Comparison of ENCODE assay signal across 9 cellular contexts in the genomic region with DNA sequence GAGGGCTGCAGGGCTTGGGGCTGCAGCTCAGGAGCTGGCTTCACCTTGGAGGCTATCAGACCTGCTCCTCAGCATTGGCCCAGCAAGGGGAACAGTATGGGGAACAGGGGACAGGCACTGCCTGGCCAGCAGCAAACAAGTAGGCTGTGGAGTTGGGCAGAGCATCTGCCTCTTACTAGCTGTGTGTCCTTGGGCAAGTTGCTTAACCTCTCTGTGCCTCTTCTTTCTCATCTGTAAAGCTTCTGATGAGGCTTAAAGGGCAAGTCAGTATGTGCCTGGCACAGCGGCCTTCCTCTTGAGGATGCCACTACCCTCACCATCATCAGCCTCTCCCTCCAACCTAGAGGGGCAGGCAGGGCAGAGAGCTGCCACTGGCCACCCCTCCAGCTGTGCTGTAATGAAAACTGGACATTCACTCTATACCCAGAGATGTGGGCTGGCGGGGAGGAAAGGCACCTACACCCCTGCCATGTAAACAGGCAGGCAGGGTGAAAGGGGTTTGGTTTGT. TPM values are rescaled to one million over a fixed set of nuclear protein-coding genes. Genes with fewer than 3 reads are reported as not detected.
DNase-seq lines count a peak whose midpoint lies in the region; ATAC-seq and TF ChIP-seq lines count a peak whose summit lies in the region.
"Had no signal": no experiment of that assay in that cellular context is flagged by ENCODE, and none has a peak within 500 bp of the region (broad histone marks: within the 10 kb centered on the region; RNA-seq: fewer than 3 reads in every experiment).

No MANE protein-coding gene starts in this region.

- H3K9me3 ChIP-seq in iPS-18c (ENCODE audit: control insufficient read depth, insufficient read depth, low read length) (peaks cover 5% of the 10 kb centered on the region), subcutaneous abdominal adipose tissue (ENCODE audit: control insufficient read depth in 5 of 5, low read length in 5 of 5) (no peaks in the 10 kb centered on the region)
- H3K9me3 ChIP-seq: ovary had no signal

- H3K36me3 ChIP-seq in subcutaneous abdominal adipose tissue (ENCODE audit: control insufficient read depth in 5 of 5, insufficient read depth in 5 of 5, low read length in 5 of 5): no peaks in the 10 kb centered on the region
- H3K36me3 ChIP-seq: ovary had no signal

- peaks cover 22% of the 10 kb centered on the region for H3K4me1 Mint-ChIP-seq in activated CD4-positive, alpha-beta T cell treated with anti-CD3 and anti-CD28 coated beads for 36 hours
- H3K4me1 Mint-ChIP-seq in activated CD8-positive, alpha-beta T cell treated with anti-CD3 and anti-CD28 coated beads for 36 hours (ENCODE audit: low read depth): peaks cover 21% of the 10 kb centered on the region
- peaks cover 8% of the 10 kb centered on the region for H3K4me1 Mint-ChIP-seq in endothelial cell (ENCODE audit: unreplicated experiment)

- H3K27me3 Mint-ChIP-seq in activated CD4-positive, alpha-beta T cell treated with anti-CD3 and anti-CD28 coated beads for 36 hours: no peaks in the 10 kb centered on the region
- no peaks in the 10 kb centered on the region for H3K27me3 Mint-ChIP-seq in activated CD8-positive, alpha-beta T cell treated with anti-CD3 and anti-CD28 coated beads for 36 hours
- peaks cover 3% of the 10 kb centered on the region for H3K27me3 Mint-ChIP-seq in endothelial cell (ENCODE audit: unreplicated experiment)

- CTCF ChIA-PET in activated CD4-positive, alpha-beta T cell treated with anti-CD3 and anti-CD28 coated beads for 36 hours (lab: Charles Lee): interaction anchor here (0.7 to 10.2 kb wide), 15 partner anchors 9 to 511 kb away, joined by 3 to 255 read pairs (median 3); a partner anchor contains a TSS
- CTCF ChIA-PET in activated CD8-positive, alpha-beta T cell treated with anti-CD3 and anti-CD28 coated beads for 36 hours (lab: Charles Lee): interaction anchor here (0.8 to 13.7 kb wide), 22 partner anchors 8 to 588 kb away, joined by 3 to 412 read pairs (median 4); a partner anchor contains a TSS

- peak overlapping the region; percentile 75 for H3K4me3 Mint-ChIP-seq in activated CD4-positive, alpha-beta T cell treated with anti-CD3 and anti-CD28 coated beads for 36 hours
- H3K4me3 Mint-ChIP-seq in activated CD8-positive, alpha-beta T cell treated with anti-CD3 and anti-CD28 coated beads for 36 hours: peak overlapping the region; percentile 83
- H3K4me3 Mint-ChIP-seq in endothelial cell (ENCODE audit: unreplicated experiment): no peak overlapping the region

- no peaks in the 10 kb centered on the region for H3K9me3 Mint-ChIP-seq in activated CD4-positive, alpha-beta T cell treated with anti-CD3 and anti-CD28 coated beads for 36 hours (ENCODE audit: low read depth)
- no peaks in the 10 kb centered on the region for H3K9me3 Mint-ChIP-seq in activated CD8-positive, alpha-beta T cell treated with anti-CD3 and anti-CD28 coated beads for 36 hours
- H3K9me3 Mint-ChIP-seq in endothelial cell (ENCODE audit: unreplicated experiment): no peaks in the 10 kb centered on the region

- no peak for TF ChIP-seq CTCF in activated CD8-positive, alpha-beta T cell treated with anti-CD3 and anti-CD28 coated beads for 36 hours (IDR thresholded peaks at IDR 0.05)
- no peak for TF ChIP-seq CTCF in endothelial cell (IDR thresholded peaks at IDR 0.05; ENCODE audit: unreplicated experiment)

- peak overlapping the region; percentile 37 for H3K27ac ChIP-seq in subcutaneous abdominal adipose tissue (ENCODE audit: low read depth, low read length)

- H3K4me3 ChIP-seq in iPS-18c (ENCODE audit: insufficient read depth, low read depth, low read length): peak overlapping the region; percentile 40; the same call in 1 of the 2 replicates
- H3K4me3 ChIP-seq in subcutaneous abdominal adipose tissue (ENCODE audit: low read depth in 1 of 5, low read length in 5 of 5): peak overlapping the region in 4 of 5 donors; percentile 44 to 64 (median 53)

- no peak for ATAC-seq in activated CD4-positive, alpha-beta T cell treated with anti-CD3 and anti-CD28 coated beads for 36 hours
- ATAC-seq in activated CD8-positive, alpha-beta T cell treated with anti-CD3 and anti-CD28 coated beads for 36 hours: no peak

- POLR2A ChIA-PET in activated CD4-positive, alpha-beta T cell treated with anti-CD3 and anti-CD28 coated beads for 36 hours (lab: Charles Lee): interaction anchor here (0.9 kb wide), 1 partner anchor 9 kb away, joined by 3 read pairs; a partner anchor contains a TSS
- POLR2A ChIA-PET in activated CD8-positive, alpha-beta T cell treated with anti-CD3 and anti-CD28 coated beads for 36 hours (lab: Charles Lee): interaction anchor here (0.6 to 4.2 kb wide), 7 partner anchors 9 to 591 kb away, joined by 3 to 26 read pairs (median 4); a partner anchor contains a TSS

- intact Hi-C loops in activated CD4-positive, alpha-beta T cell treated with anti-CD3 and anti-CD28 coated beads for 36 hours (cut with DNase I, micrococcal nuclease): loop anchor here (2.0 to 5.0 kb wide), 6 partner anchors 38 to 464 kb away; a partner anchor contains a TSS
- intact Hi-C loops in activated CD8-positive, alpha-beta T cell treated with anti-CD3 and anti-CD28 coated beads for 36 hours (cut with micrococcal nuclease): loop anchor here (10.0 kb wide), 1 partner anchor 588 kb away; a partner anchor contains a TSS

- peak overlapping the region in 2 of 5 donors; percentile 43 to 66 for H3K9ac ChIP-seq in subcutaneous abdominal adipose tissue (ENCODE audit: low read length in 5 of 5)

- peak overlapping the region; percentile 71 for H3K27ac Mint-ChIP-seq in activated CD4-positive, alpha-beta T cell treated with anti-CD3 and anti-CD28 coated beads for 36 hours
- peak overlapping the region; percentile 91 for H3K27ac Mint-ChIP-seq in activated CD8-positive, alpha-beta T cell treated with anti-CD3 and anti-CD28 coated beads for 36 hours
- no peak overlapping the region for H3K27ac Mint-ChIP-seq in endothelial cell (ENCODE audit: unreplicated experiment)

- DNase-seq in activated CD4-positive, alpha-beta T cell treated with anti-CD3 and anti-CD28 coated beads for 36 hours: no peak
- DNase-seq in activated CD4-positive, alpha-beta T cell treated with anti-CD3 and anti-CD28 coated beads, Interleukin-2, amount 50 U/mL, for 1 hour: no peak
- DNase-seq in activated CD8-positive, alpha-beta T cell treated with anti-CD3 and anti-CD28 coated beads for 36 hours: no peak
- no peak for DNase-seq in endothelial cell (ENCODE audit: low spot score)
- DNase-seq in NCI-H146 treated with DMSO at 0.1 percent for 48 hours (lab: John Stamatoyannopoulos, UW; ENCODE audit: unreplicated experiment): no peak
- no peak for DNase-seq in DMS79 (lab: John Stamatoyannopoulos, UW)

- H3K4me1 ChIP-seq in subcutaneous abdominal adipose tissue (ENCODE audit: control insufficient read depth in 5 of 5, insufficient read depth in 5 of 5, low read length in 5 of 5): peaks cover 1 to 38% (median 27%) of the 10 kb centered on the region in 5 donors

- no peaks in the 10 kb centered on the region for H3K36me3 Mint-ChIP-seq in activated CD4-positive, alpha-beta T cell treated with anti-CD3 and anti-CD28 coated beads for 36 hours (ENCODE audit: low read depth)
- H3K36me3 Mint-ChIP-seq in activated CD8-positive, alpha-beta T cell treated with anti-CD3 and anti-CD28 coated beads for 36 hours (ENCODE audit: low read depth): no peaks in the 10 kb centered on the region
- H3K36me3 Mint-ChIP-seq in endothelial cell (ENCODE audit: low read depth, unreplicated experiment): no peaks in the 10 kb centered on the region

- H3K27me3 ChIP-seq in subcutaneous abdominal adipose tissue (ENCODE audit: control insufficient read depth in 5 of 5, insufficient read depth in 4 of 5, low read length in 5 of 5): no peaks in the 10 kb centered on the region
- H3K27me3 ChIP-seq: ovary had no signal

RNA-seq across cellular contexts. Expression of a gene that starts 7.5 kb away (rescaled TPM):
- total RNA-seq in activated CD4-positive, alpha-beta T cell treated with anti-CD3 and anti-CD28 coated beads for 36 hours: under 1 TPM; 0.21 to 0.53 TPM
- 1 to 10 TPM; 1.6 TPM for total RNA-seq in activated CD8-positive, alpha-beta T cell treated with anti-CD3 and anti-CD28 coated beads for 36 hours
- 25.3 TPM for total RNA-seq in endothelial cell (ENCODE audit: unreplicated experiment)

RNA-seq across cellular contexts. Expression of a gene that starts 36.1 kb away (rescaled TPM):
- 1 to 10 TPM; 3.1 to 3.7 TPM for total RNA-seq in activated CD4-positive, alpha-beta T cell treated with anti-CD3 and anti-CD28 coated beads for 36 hours
- total RNA-seq in activated CD8-positive, alpha-beta T cell treated with anti-CD3 and anti-CD28 coated beads for 36 hours: 1 to 10 TPM; 3.6 to 3.7 TPM
- total RNA-seq in endothelial cell (ENCODE audit: unreplicated experiment): 8.1 TPM

Comparison
In these comparisons a context has a peak if more than half of its experiments do, and no peak if none do; other contexts are left out.
1. RNA of a gene that starts 7.5 kb away (total RNA-seq): 25.3 TPM in endothelial cell (single experiment); 1.6 TPM in activated CD8-positive, alpha-beta T cell treated with anti-CD3 and anti-CD28 coated beads for 36 hours and 0.21 to 0.53 TPM in activated CD4-positive, alpha-beta T cell treated with anti-CD3 and anti-CD28 coated beads for 36 hours; every median in the first group is over 10 times any median in the second.